ENCODE assay signal across 1 cellular context in genomic region chr22:46147471-46148267, GRCh38.
TF ChIP-seq lines count a peak whose summit lies in the region.

No MANE protein-coding gene starts in this region.

TF ChIP-seq in HepG2, 621 proteins besides CTCF, POLR2A, EP300 and RAD21 (continued from another document):
- TF ChIP-seq ZBTB46 (CRISPR knock-in tag; IDR thresholded peaks at IDR 0.05; ENCODE audit: borderline replicate concordance) (no peak), TEF (CRISPR knock-in tag; IDR thresholded peaks at IDR 0.05) (no peak), ELF4 (CRISPR knock-in tag; IDR thresholded peaks at IDR 0.05; ENCODE audit: borderline replicate concordance) (no peak; the same call in 1 of the 2 replicates), ZNF891 (CRISPR knock-in tag; IDR thresholded peaks at IDR 0.05) (no peak), MED13 (CRISPR knock-in tag; IDR thresholded peaks at IDR 0.05) (no peak), HNRNPH1 (optimal IDR thresholded peaks at IDR 0.05; ENCODE audit: low read depth, low read length) (no peak), ZNF235 (CRISPR knock-in tag; IDR thresholded peaks at IDR 0.05; ENCODE audit: borderline replicate concordance) (no peak), RBM22 (optimal IDR thresholded peaks at IDR 0.05; ENCODE audit: low read length) (no peak), KLF15 (CRISPR knock-in tag; IDR thresholded peaks at IDR 0.05; ENCODE audit: borderline replicate concordance) (no peak), CBX1 (IDR thresholded peaks at IDR 0.05; ENCODE audit: low read depth) (no peak), NCOR1 (IDR thresholded peaks at IDR 0.05; ENCODE audit: borderline replicate concordance, low read length) (peak; percentile 70; the same call in 1 of the 2 replicates), FOXP4 (CRISPR knock-in tag; IDR thresholded peaks at IDR 0.05) (no peak), SNAI1 (CRISPR knock-in tag; IDR thresholded peaks at IDR 0.05; ENCODE audit: borderline replicate concordance) (no peak), KDM2A (CRISPR knock-in tag; IDR thresholded peaks at IDR 0.05; ENCODE audit: borderline replicate concordance, low read depth) (no peak; the same call in 1 of the 2 replicates), ZNF350 (CRISPR knock-in tag; IDR thresholded peaks at IDR 0.05; ENCODE audit: borderline replicate concordance, low read depth) (0 out of 2 replicates have a peak, but pooled peaks have one; percentile 21), BCLAF1 (IDR thresholded peaks at IDR 0.05) (no peak), KAT7 (CRISPR knock-in tag; IDR thresholded peaks at IDR 0.05; ENCODE audit: borderline replicate concordance) (no peak), SNAPC2 (CRISPR knock-in tag; IDR thresholded peaks at IDR 0.05) (0 out of 2 replicates have a peak, but pooled peaks have one; percentile 23)
TF ChIP-seq in HepG2: peak in this region for 217.
